In genomic region chr11:48087422-48087821, GRCh38 we compare ENCODE assay signal across 28 cellular contexts.
"Had no signal": no experiment of that assay in that cellular context is flagged by ENCODE, and none has a peak within 500 bp of the region (broad histone marks: within the 10 kb centered on the region; RNA-seq: fewer than 3 reads in every experiment).

No MANE protein-coding gene starts in this region.

- H3K9me3 ChIP-seq: sigmoid colon, transverse colon had no signal

- H3K4me2 ChIP-seq: smooth muscle cell had no signal

- H3K4me3 Mint-ChIP-seq: activated CD8-positive, alpha-beta T cell treated with anti-CD3 and anti-CD28 coated beads for 36 hours; activated naive CD4-positive, alpha-beta T cell treated with anti-CD3 and anti-CD28 coated beads, Interleukin-2, amount 50 U/mL, for 24 hours; activated naive CD8-positive, alpha-beta T cell treated with anti-CD3 and anti-CD28 coated beads, Interleukin-2, amount 50 U/mL, for 24 hours; endodermal cell; memory B cell; naive thymus-derived CD8-positive, alpha-beta T cell; WTC11 had no signal

- H3K36me3 ChIP-seq: sigmoid colon, transverse colon had no signal

- H3K4me3 ChIP-seq: sigmoid colon, smooth muscle cell, transverse colon had no signal

- ATAC-seq: activated CD8-positive, alpha-beta T cell treated with anti-CD3 and anti-CD28 coated beads for 36 hours; activated naive CD8-positive, alpha-beta T cell treated with anti-CD3 and anti-CD28 coated beads, Interleukin-2, amount 50 U/mL, for 24 hours; esophagus mucosa; naive thymus-derived CD8-positive, alpha-beta T cell; WTC11 had no signal

- FAIRE-seq: urothelium cell line had no signal

- H3K27ac ChIP-seq: sigmoid colon had no signal

- H3K27me3 Mint-ChIP-seq: activated CD8-positive, alpha-beta T cell treated with anti-CD3 and anti-CD28 coated beads for 36 hours; activated naive CD4-positive, alpha-beta T cell treated with anti-CD3 and anti-CD28 coated beads, Interleukin-2, amount 50 U/mL, for 24 hours; activated naive CD8-positive, alpha-beta T cell treated with anti-CD3 and anti-CD28 coated beads, Interleukin-2, amount 50 U/mL, for 24 hours; memory B cell; naive thymus-derived CD8-positive, alpha-beta T cell; progenitor cell of endocrine pancreas had no signal

- DNase-seq: activated CD4-positive, alpha-beta T cell treated with anti-CD3 and anti-CD28 coated beads for 1 hour; activated CD4-positive, alpha-beta T cell treated with anti-CD3 and anti-CD28 coated beads, Interleukin-2, amount 50 U/mL, for 1 hour; activated CD8-positive, alpha-beta T cell treated with anti-CD3 and anti-CD28 coated beads for 36 hours; activated naive CD8-positive, alpha-beta T cell treated with anti-CD3 and anti-CD28 coated beads, Interleukin-2, amount 50 U/mL, for 24 hours; activated T-cell treated with anti-CD3 and anti-CD28 coated beads, Interleukin-2, amount 50 U/mL, for 48 hours; amygdala; central memory CD4-positive, alpha-beta T cell; endodermal cell; foreskin fibroblast; head of caudate nucleus; hypothalamus; midbrain; naive thymus-derived CD8-positive, alpha-beta T cell; retina; sigmoid colon; stimulated activated CD4-positive, alpha-beta T cell treated with anti-CD3 and anti-CD28 coated beads, Interleukin-15, amount 100 ng/mL, for 24 hours; stimulated activated CD4-positive, alpha-beta T cell treated with anti-CD3 and anti-CD28 coated beads, Interleukin-2, amount 100 ng/mL, for 24 hours; stimulated activated naive CD4-positive, alpha-beta T cell treated with Interleukin-2 at 50 U/mL for 16 hours; T-helper 2 cell; transverse colon had no signal

- H3K27ac Mint-ChIP-seq: activated CD8-positive, alpha-beta T cell treated with anti-CD3 and anti-CD28 coated beads for 36 hours; activated naive CD4-positive, alpha-beta T cell treated with anti-CD3 and anti-CD28 coated beads, Interleukin-2, amount 50 U/mL, for 24 hours; activated naive CD8-positive, alpha-beta T cell treated with anti-CD3 and anti-CD28 coated beads, Interleukin-2, amount 50 U/mL, for 24 hours; activated T-helper 2 cell treated with anti-CD3 and anti-CD28 coated beads, Interferon-gamma antibody, Interleukin-2, Interleukin-4, amounts not matched to agents 10 μg/mL and 5 μg/mL and 100 μg/mL, durations not matched to agents 14 hours and 24 hours and 36 hours; endodermal cell; memory B cell; progenitor cell of endocrine pancreas had no signal

- H3K9me3 Mint-ChIP-seq: activated CD8-positive, alpha-beta T cell treated with anti-CD3 and anti-CD28 coated beads for 36 hours; activated naive CD4-positive, alpha-beta T cell treated with anti-CD3 and anti-CD28 coated beads, Interleukin-2, amount 50 U/mL, for 24 hours; activated naive CD8-positive, alpha-beta T cell treated with anti-CD3 and anti-CD28 coated beads, Interleukin-2, amount 50 U/mL, for 24 hours; activated T-helper 2 cell treated with anti-CD3 and anti-CD28 coated beads, Interferon-gamma antibody, Interleukin-2, Interleukin-4, amounts not matched to agents 10 μg/mL and 5 μg/mL and 100 μg/mL, durations not matched to agents 14 hours and 24 hours and 36 hours; memory B cell; naive thymus-derived CD8-positive, alpha-beta T cell had no signal

- H3K27me3 ChIP-seq: sigmoid colon, transverse colon had no signal
